Comparison of ENCODE assay signal across 16 cellular contexts in genomic region chr3:9173445-9173844, GRCh38.
"Had no signal": no experiment of that assay in that cellular context is flagged by ENCODE, and none has a peak within 500 bp of the region (broad histone marks: within the 10 kb centered on the region; RNA-seq: fewer than 3 reads in every experiment).

No MANE protein-coding gene starts in this region.

- DNase-seq: activated CD4-positive, alpha-beta T cell treated with anti-CD3 and anti-CD28 coated beads, Interleukin-2, amount 10 ng/mL, durations not matched to agents 7 days and 5 days; activated CD8-positive, alpha-beta memory T cell treated with anti-CD3 and anti-CD28 coated beads, Interleukin-2, amount 50 U/mL, for 48 hours; activated gamma-delta T cell treated with Interleukin-2 at 50 U/mL for 16 hours; activated naive CD8-positive, alpha-beta T cell treated with anti-CD3 and anti-CD28 coated beads, Interleukin-2, amount 10 ng/mL, durations not matched to agents 7 days and 5 days; activated T-cell treated with anti-CD3 and anti-CD28 coated beads, Interleukin-2, amount 50 U/mL, for 72 hours; cerebellar nuclear complex; effector memory CD8-positive, alpha-beta T cell; heart right ventricle; mucosa of descending colon; naive thymus-derived CD4-positive, alpha-beta T cell; T-helper 17 cell; thyroid gland had no signal

- H3K4me3 ChIP-seq: gastroesophageal sphincter, heart right ventricle, mucosa of descending colon, thyroid gland had no signal

- H3K36me3 ChIP-seq: gastroesophageal sphincter, heart right ventricle, thyroid gland had no signal

- ATAC-seq: activated T-cell treated with anti-CD3 and anti-CD28 coated beads, Interleukin-2, amount 50 U/mL, for 72 hours; effector memory CD8-positive, alpha-beta T cell; left lobe of liver; mucosa of descending colon; naive thymus-derived CD4-positive, alpha-beta T cell; stimulated activated effector memory CD8-positive, alpha-beta T cell treated with anti-CD3 and anti-CD28 coated beads, Interleukin-12 subunit alpha, Interleukin-12 subunit beta, amount 100 ng/mL, for 72 hours; T-helper 17 cell had no signal

- H3K27me3 ChIP-seq: gastroesophageal sphincter, heart right ventricle, thyroid gland had no signal

- H3K4me1 ChIP-seq: gastroesophageal sphincter had no signal

- FAIRE-seq: urothelium cell line had no signal

- H3K9me3 ChIP-seq: gastroesophageal sphincter, heart right ventricle, mucosa of descending colon, thyroid gland had no signal

- H3K27ac ChIP-seq: gastroesophageal sphincter, heart right ventricle had no signal
